Comparison of ENCODE assay signal across 33 cellular contexts in the genomic region with DNA sequence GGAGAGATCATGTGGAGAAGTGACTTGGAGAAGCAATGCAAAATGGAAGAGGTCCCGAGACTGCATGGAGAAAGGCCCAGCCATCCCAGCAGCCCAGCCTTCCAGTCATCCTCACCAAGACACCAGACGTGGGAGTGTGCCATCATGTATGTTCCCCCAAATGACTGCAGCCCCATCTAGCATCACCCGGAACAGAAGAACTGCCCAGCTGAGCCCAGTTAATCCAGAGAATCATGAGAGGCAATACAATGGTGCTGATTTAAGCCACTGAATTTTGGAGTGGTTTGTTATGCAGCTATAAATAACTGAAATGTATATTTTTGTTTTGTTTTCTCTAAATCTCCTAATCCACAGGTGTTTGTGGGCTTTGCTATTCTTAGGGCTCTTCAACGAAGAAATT.
"Had no signal": no experiment of that assay in that cellular context is flagged by ENCODE, and none has a peak within 500 bp of the region (broad histone marks: within the 10 kb centered on the region; RNA-seq: fewer than 3 reads in every experiment).

No MANE protein-coding gene starts in this region.

- DNase-seq: activated B cell treated with CpG ODN at 0.5 μM for 24 hours; activated CD4-positive, alpha-beta T cell treated with anti-CD3 and anti-CD28 coated beads for 4 hours; activated CD4-positive, alpha-beta T cell treated with anti-CD3 and anti-CD28 coated beads, Interleukin-2, amount 50 U/mL, for 1 hour; activated CD4-positive, CD25-positive, alpha-beta regulatory T cell treated with anti-CD3 and anti-CD28 coated beads, Interleukin-2, amount 50 U/mL, for 72 hours; activated CD8-positive, alpha-beta T cell treated with anti-CD3 and anti-CD28 coated beads for 36 hours; activated effector memory CD4-positive, alpha-beta T cell treated with anti-CD3 and anti-CD28 coated beads, Interleukin-2, amount 50 U/mL, for 16 hours; activated naive CD4-positive, alpha-beta T cell; activated T-cell treated with anti-CD3 and anti-CD28 coated beads, Interleukin-2, amount 50 U/mL, for 1 hour; activated T-cell treated with anti-CD3 and anti-CD28 coated beads, Interleukin-2, amount 50 U/mL, for 72 hours; adrenal gland; body of pancreas; Kasumi-1; MG63; NCI-H1048; NCI-H1105 treated with DMSO at 0.1 percent for 48 hours; NCI-H1436 treated with DMSO at 0.1 percent for 48 hours; NCI-H1694 treated with DMSO at 0.1 percent for 48 hours; NCI-H2029; NCI-H345; NCI-H524 treated with DMSO at 0.1 percent for 48 hours; PC-3; Peyer's patch; RPMI8226; SHP77 treated with DMSO at 0.1 percent for 48 hours; SK-N-SH; T-helper 1 cell; T-helper 2 cell; T-helper 9 cell had no signal

- H3K9ac ChIP-seq: SK-N-SH had no signal

- H3K9me2 ChIP-seq: SK-N-SH had no signal

- H3K27ac ChIP-seq: adrenal gland, body of pancreas, breast epithelium, Peyer's patch, SJSA1, VCaP had no signal

- H3K36me3 ChIP-seq: adrenal gland, breast epithelium, MG63, Peyer's patch, SJSA1 had no signal

- H3K36me3 Mint-ChIP-seq: activated naive CD4-positive, alpha-beta T cell treated with anti-CD3 and anti-CD28 coated beads, Interleukin-2, amount 50 U/mL, for 72 hours had no signal

- H3K4me3 Mint-ChIP-seq: activated B cell treated with CpG ODN at 0.5 μM for 24 hours; activated CD8-positive, alpha-beta T cell treated with anti-CD3 and anti-CD28 coated beads for 36 hours; activated T-cell treated with anti-CD3 and anti-CD28 coated beads, Interleukin-2, amount 50 U/mL, for 72 hours had no signal

- H3K9me3 Mint-ChIP-seq: activated B cell treated with CpG ODN at 0.5 μM for 24 hours; activated T-cell treated with anti-CD3 and anti-CD28 coated beads, Interleukin-2, amount 50 U/mL, for 72 hours; activated T-helper 17 cell treated with anti-CD3 and anti-CD28 coated beads, Interleukin-2, amount 50 U/mL, for 72 hours had no signal

- H3K4me3 ChIP-seq: adrenal gland, body of pancreas, breast epithelium, MG63, Peyer's patch, SJSA1 had no signal

- H3K27me3 ChIP-seq: adrenal gland, body of pancreas, breast epithelium, MG63, Peyer's patch, SJSA1 had no signal

- H3K4me1 ChIP-seq: adrenal gland, breast epithelium, SJSA1 had no signal

- ATAC-seq: activated CD8-positive, alpha-beta T cell treated with anti-CD3 and anti-CD28 coated beads for 36 hours; activated naive CD4-positive, alpha-beta T cell treated with anti-CD3 and anti-CD28 coated beads, Interleukin-2, amount 50 U/mL, for 72 hours; activated T-cell treated with anti-CD3 and anti-CD28 coated beads, Interleukin-2, amount 50 U/mL, for 72 hours; activated T-helper 17 cell treated with anti-CD3 and anti-CD28 coated beads, Interleukin-2, amount 50 U/mL, for 72 hours; body of pancreas; PC-3 had no signal

- H3K27me3 Mint-ChIP-seq: activated B cell treated with CpG ODN at 0.5 μM for 24 hours; activated CD8-positive, alpha-beta T cell treated with anti-CD3 and anti-CD28 coated beads for 36 hours; activated T-helper 17 cell treated with anti-CD3 and anti-CD28 coated beads, Interleukin-2, amount 50 U/mL, for 72 hours had no signal

- H3K27ac Mint-ChIP-seq: activated B cell treated with CpG ODN at 0.5 μM for 24 hours; activated CD8-positive, alpha-beta T cell treated with anti-CD3 and anti-CD28 coated beads for 36 hours; activated T-cell treated with anti-CD3 and anti-CD28 coated beads, Interleukin-2, amount 50 U/mL, for 72 hours; activated T-helper 17 cell treated with anti-CD3 and anti-CD28 coated beads, Interleukin-2, amount 50 U/mL, for 72 hours had no signal

- H3K9me3 ChIP-seq: adrenal gland, body of pancreas, breast epithelium, MG63, Peyer's patch, SJSA1, SK-N-SH had no signal

- H3K4me2 ChIP-seq: SK-N-SH had no signal
